In the genomic region with DNA sequence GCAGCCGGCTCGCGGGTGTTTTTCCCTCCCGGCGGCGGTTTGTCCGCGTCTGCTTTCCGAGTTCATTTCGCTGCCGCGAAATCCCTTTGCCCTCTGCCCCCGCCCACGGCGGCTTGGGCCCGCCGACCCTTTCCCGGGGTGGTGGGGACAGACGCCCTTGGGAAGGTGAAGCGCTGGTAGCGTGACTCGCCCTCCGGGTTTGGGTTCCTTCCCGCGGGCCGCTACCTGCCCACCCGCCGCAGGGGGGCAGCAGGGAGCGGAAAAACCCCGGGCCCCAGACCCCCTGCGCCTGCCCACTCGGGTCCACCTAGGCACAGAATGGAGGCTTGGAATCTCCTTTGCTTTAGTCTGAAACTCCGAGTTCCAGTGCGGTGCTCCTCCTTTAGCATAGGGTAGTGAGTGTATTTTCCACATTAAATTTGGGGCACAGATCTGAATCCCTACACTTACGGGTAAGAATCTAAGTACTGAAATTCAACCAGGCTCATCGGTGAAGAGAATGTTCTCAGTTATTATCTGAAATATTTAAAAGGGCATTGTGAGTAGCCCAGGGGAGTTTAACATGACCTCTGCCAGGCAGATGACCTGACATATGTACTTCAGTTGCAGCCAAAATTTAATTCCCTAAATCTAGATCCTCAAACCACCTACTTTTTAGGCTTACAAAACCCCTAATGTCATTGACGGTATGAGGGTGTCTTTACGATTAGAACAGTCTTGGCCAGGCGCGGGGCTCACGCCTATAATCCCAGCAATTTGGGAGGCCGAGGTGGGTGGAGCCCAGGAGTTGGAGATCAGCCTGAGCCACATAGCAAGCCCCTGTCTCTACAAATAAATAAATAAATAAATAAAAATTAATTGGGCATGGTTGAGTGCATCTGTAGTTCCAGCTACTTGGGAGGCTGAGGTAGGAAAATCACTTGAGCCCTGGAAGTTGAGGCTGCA, we compare ENCODE assay signal across 8 cellular contexts. TPM values are rescaled to one million over a fixed set of nuclear protein-coding genes. Genes with fewer than 3 reads are reported as not detected.
A peak's percentile ranks its signal among the peaks of the same experiment; 100 is the strongest.
DNase-seq lines count a peak whose midpoint lies in the region; TF ChIP-seq lines count a peak whose summit lies in the region.

No MANE protein-coding gene starts in this region.

- H3K79me2 ChIP-seq in GM23248 (ENCODE audit: insufficient read depth) (peaks cover 37% of the 10 kb centered on the region), Karpas-422 (ENCODE audit: low read length) (peaks cover 28% of the 10 kb centered on the region)

- H3K9me2 ChIP-seq in GM23248 (ENCODE audit: insufficient read depth) = no peaks in the 10 kb centered on the region
- H3K9me2 ChIP-seq in Karpas-422 (replicated peaks; ENCODE audit: insufficient read depth, low read length) = no peaks in the 10 kb centered on the region

- H3K9ac ChIP-seq in GM23248 = peak overlapping the region; percentile 91
- peak overlapping the region; percentile 98 for H3K9ac ChIP-seq in Karpas-422 (ENCODE audit: low read length)
- peak overlapping the region; percentile 83 to 92 (median 91) for H3K9ac ChIP-seq in skeletal muscle tissue (ENCODE audit: low read depth in 1 of 3, low read length in 3 of 3)

- intact Hi-C loops in adrenal gland (cut with DNase I) = no loop called here

- peaks cover 39% of the 10 kb centered on the region for H3F3A ChIP-seq in GM23248 (ENCODE audit: insufficient read depth)

- no peaks in the 10 kb centered on the region for H3K27me3 ChIP-seq in GM23248 (replicated peaks; ENCODE audit: insufficient read depth)
- H3K27me3 ChIP-seq in Karpas-422 (ENCODE audit: low read length) = no peaks in the 10 kb centered on the region
- no peaks in the 10 kb centered on the region for H3K27me3 ChIP-seq in adrenal gland
- no peaks in the 10 kb centered on the region for H3K27me3 ChIP-seq in iPS DF 6.9 (ENCODE audit: control insufficient read depth, insufficient read depth, low read length)
- H3K27me3 ChIP-seq in skeletal muscle tissue (ENCODE audit: control insufficient read depth in 3 of 3, insufficient read depth in 3 of 3, low read length in 3 of 3) = no peaks in the 10 kb centered on the region

- DNase-seq in G401 (ENCODE audit: low spot score) = peak; percentile 32
- peak; percentile 74 for DNase-seq in GM23248
- peak; percentile 87 for DNase-seq in Karpas-422
- peak; percentile 69 for DNase-seq in SW480 (ENCODE audit: low spot score)
- peak in 6 of 7 donors; percentile 47 to 63 (median 60) for DNase-seq in adrenal gland
- DNase-seq in iPS DF 6.9 (ENCODE audit: low read depth, low spot score) = no peak
- DNase-seq in hippocampal formation (lab: John Stamatoyannopoulos, UW) = no peak

- no peaks in the 10 kb centered on the region for H3K9me3 ChIP-seq in GM23248 (ENCODE audit: low read depth)
- no peaks in the 10 kb centered on the region for H3K9me3 ChIP-seq in Karpas-422 (ENCODE audit: low read length)
- no peaks in the 10 kb centered on the region for H3K9me3 ChIP-seq in adrenal gland (replicated peaks in 1 of 3)
- H3K9me3 ChIP-seq in iPS DF 6.9 (ENCODE audit: control insufficient read depth, insufficient read depth, low read length) = no peaks in the 10 kb centered on the region
- no peaks in the 10 kb centered on the region for H3K9me3 ChIP-seq in skeletal muscle tissue (ENCODE audit: control insufficient read depth in 3 of 3, low read length in 3 of 3)

- H3K27ac ChIP-seq in GM23248 = peak overlapping the region; percentile 90
- peak overlapping the region; percentile 82 for H3K27ac ChIP-seq in Karpas-422 (ENCODE audit: low read length)
- H3K27ac ChIP-seq in adrenal gland = peak overlapping the region; percentile 79 to 97 (median 93)
- no peak overlapping the region for H3K27ac ChIP-seq in iPS DF 6.9 (ENCODE audit: low read length)
- H3K27ac ChIP-seq in skeletal muscle tissue (ENCODE audit: low read depth, low read length) = peak overlapping the region; percentile 94

- in situ Hi-C loops in G401 (cut with HindIII; ENCODE audit: low sequenced_read_pairs) = no loop called here
- in situ Hi-C loops in GM23248 (cut with MboI) = no loop called here

- 16% methylated on average over 40 of the region's 42 CpGs for WGBS in GM23248 (ENCODE audit: low coverage in 1 of 2, low lambda C conversion rate in 2 of 2, missing lambda C conversion rate in 2 of 2), 2 experiments
- 16 to 53% (median 19%) methylated on average over 12 to 42 of the region's 42 CpGs for WGBS in adrenal gland, 4 donors
- no CpG with 5 or more reads among the region's 42 CpGs for WGBS in iPS DF 6.9 (ENCODE audit: insufficient coverage, insufficient read length)

- TF ChIP-seq POLR2A in adrenal gland (IDR thresholded peaks at IDR 0.05) = no peak

- H3K4me2 ChIP-seq in GM23248 (ENCODE audit: unreplicated experiment) (peak overlapping the region; percentile 94), Karpas-422 (ENCODE audit: low read depth, low read length, poor library complexity, severe bottlenecking) (peak overlapping the region; percentile 95)

- no peaks in the 10 kb centered on the region for H4K20me1 ChIP-seq in GM23248 (ENCODE audit: insufficient read depth)
- H4K20me1 ChIP-seq in Karpas-422 (ENCODE audit: insufficient read depth, low read depth, low read length) = peaks cover 10% of the 10 kb centered on the region

- H2AFZ ChIP-seq in GM23248 (peak overlapping the region; percentile 92), Karpas-422 (ENCODE audit: low read length) (no peak overlapping the region)

- H3K4me3 ChIP-seq in GM23248 (peak overlapping the region; percentile 79), Karpas-422 (ENCODE audit: low read length) (peak overlapping the region; percentile 81), adrenal gland (peak overlapping the region; percentile 3 to 82 (median 70)), iPS DF 6.9 (ENCODE audit: low read length) (peak overlapping the region; percentile 58), skeletal muscle tissue (ENCODE audit: low read length in 3 of 3) (peak overlapping the region; percentile 70 to 96 (median 93))

- TF ChIP-seq CTCF in adrenal gland (IDR thresholded peaks at IDR 0.05) = peak; percentile 46 to 72 (median 58)

- H3K36me3 ChIP-seq in GM23248 (ENCODE audit: low read depth) = peaks cover 40% of the 10 kb centered on the region
- H3K36me3 ChIP-seq in Karpas-422 (ENCODE audit: insufficient read depth, low read length) = peaks cover 43% of the 10 kb centered on the region
- H3K36me3 ChIP-seq in adrenal gland (replicated peaks in 1 of 2) = peaks cover 0 to 49% of the 10 kb centered on the region in 2 donors
- H3K36me3 ChIP-seq in iPS DF 6.9 (ENCODE audit: control insufficient read depth, insufficient read depth, low read length) = peaks cover 8% of the 10 kb centered on the region; the same call in 1 of the 2 replicates
- peaks cover 7 to 27% (median 26%) of the 10 kb centered on the region in 3 donors for H3K36me3 ChIP-seq in skeletal muscle tissue (ENCODE audit: control insufficient read depth in 3 of 3, insufficient read depth in 3 of 3, low read length in 3 of 3)

- peaks cover 8% of the 10 kb centered on the region for H3K4me1 ChIP-seq in GM23248 (ENCODE audit: insufficient read depth)
- H3K4me1 ChIP-seq in Karpas-422 (ENCODE audit: low read length) = peaks cover 27% of the 10 kb centered on the region
- peaks cover 0 to 12% of the 10 kb centered on the region in 2 donors for H3K4me1 ChIP-seq in adrenal gland (replicated peaks in 1 of 2)
- no peaks in the 10 kb centered on the region for H3K4me1 ChIP-seq in iPS DF 6.9 (ENCODE audit: control insufficient read depth, insufficient read depth, low read length)
- H3K4me1 ChIP-seq in skeletal muscle tissue (ENCODE audit: control insufficient read depth in 3 of 3, insufficient read depth in 3 of 3, low read length in 3 of 3) = peaks cover 10 to 17% (median 15%) of the 10 kb centered on the region in 3 donors

RNA-seq across cellular contexts. Expression of a gene that starts 1.0 kb away (rescaled TPM):
- 522 and 689 TPM in 2 replicates for total RNA-seq in G401 (2014; rRNA removed; shearing (Covaris generic))
- total RNA-seq in GM23248 (2014; rRNA removed; shearing (Covaris generic)) = 673 and 725 TPM in 2 replicates
- 919 and 933 TPM in 2 replicates for polyA plus RNA-seq in GM23248 (2016; fragmentation: Nextera tagmentation; extraction: Ambion mirVana)
- total RNA-seq in Karpas-422 (2014; rRNA removed; shearing (Covaris generic); ENCODE audit: low replicate concordance) = 737 and 848 TPM in 2 replicates
- total RNA-seq in adrenal gland = 100 to 1,000 TPM; 271 to 502 (median 404) TPM
- polyA plus RNA-seq in adrenal gland = 100 to 1,000 TPM; 336 to 644 (median 393) TPM
- total RNA-seq in skeletal muscle tissue = 240 TPM

RNA-seq across cellular contexts. Expression of a gene that starts 13.9 kb away (rescaled TPM):
- 376 and 415 TPM in 2 replicates for total RNA-seq in G401 (2014; rRNA removed; shearing (Covaris generic))
- total RNA-seq in GM23248 (2014; rRNA removed; shearing (Covaris generic)) = 132 and 133 TPM in 2 replicates
- 242 and 250 TPM in 2 replicates for polyA plus RNA-seq in GM23248 (2016; fragmentation: Nextera tagmentation; extraction: Ambion mirVana)
- 148 and 201 TPM in 2 replicates for total RNA-seq in Karpas-422 (2014; rRNA removed; shearing (Covaris generic); ENCODE audit: low replicate concordance)
- total RNA-seq in adrenal gland = 100 to 1,000 TPM in 1 of 8 donors, 10 to 100 TPM in 7; 17.0 to 140 (median 57.8) TPM
- 100 to 1,000 TPM in 2 of 3 donors, 10 to 100 TPM in 1; 79.4 to 222 (median 193) TPM for polyA plus RNA-seq in adrenal gland
- total RNA-seq in skeletal muscle tissue = 44.9 TPM

RNA-seq across cellular contexts. Expression of a gene that starts 46.6 kb away (rescaled TPM):
- 111 and 158 TPM in 2 replicates for total RNA-seq in G401 (2014; rRNA removed; shearing (Covaris generic))
- total RNA-seq in GM23248 (2014; rRNA removed; shearing (Covaris generic)) = 50.3 and 58.8 TPM in 2 replicates
- polyA plus RNA-seq in GM23248 (2016; fragmentation: Nextera tagmentation; extraction: Ambion mirVana) (19.9 and 21.5 TPM in 2 replicates), adrenal gland (10 to 100 TPM; 23.5 to 49.1 (median 35.0) TPM)
- total RNA-seq in Karpas-422 (2014; rRNA removed; shearing (Covaris generic); ENCODE audit: low replicate concordance) = 53.4 and 62.4 TPM in 2 replicates
- total RNA-seq in adrenal gland (10 to 100 TPM; 43.0 to 99.8 (median 77.8) TPM), skeletal muscle tissue (92.9 TPM)

Comparison
In these comparisons a context has a peak if more than half of its experiments do, and no peak if none do; other contexts are left out.
1. DNase-seq: peak in G401 (single experiment), GM23248 (single experiment), Karpas-422 (single experiment), SW480 (single experiment) and adrenal gland (6 of 7); none in iPS DF 6.9 (single experiment) and hippocampal formation (0 of 2).
2. Peak in every context shown above with its lines, with median percentiles within 50 percentile points of each other: H3K4me3 ChIP-seq and H3K9ac ChIP-seq.